ENCODE assay signal across 8 cellular contexts in genomic region chr19:6590458-6591319, GRCh38. TPM values are rescaled to one million over a fixed set of nuclear protein-coding genes. Genes with fewer than 3 reads are reported as not detected.
DNase-seq lines count a peak whose midpoint lies in the region; ATAC-seq and TF ChIP-seq lines count a peak whose summit lies in the region.

TSS of gene CD70 (minus strand) at chr19:6591150. CDS start at chr19:6591002, 148 bp downstream.

- H3K27me3 Mint-ChIP-seq in naive thymus-derived CD8-positive, alpha-beta T cell: peaks cover 44 to 78% (median 69%) of the 10 kb centered on the region in 5 donors

- peak within 1 kb of the TSS; percentile 66 for H3K4me2 ChIP-seq in SU-DHL-6 (ENCODE audit: low read depth, low read length, poor library complexity, severe bottlenecking)

- H2AFZ ChIP-seq in SU-DHL-6 (ENCODE audit: low read depth, low read length, severe bottlenecking): peak within 1 kb of the TSS; percentile 24

- peak; percentile 14 for DNase-seq in DMS79 treated with DMSO at 0.1 percent for 48 hours (lab: John Stamatoyannopoulos, UW)
- DNase-seq in DMS79 (lab: John Stamatoyannopoulos, UW): no peak
- peak; percentile 35 to 46 for DNase-seq in T47D (ENCODE audit: low read depth in 1 of 2, low spot score in 1 of 2)
- DNase-seq in naive thymus-derived CD8-positive, alpha-beta T cell: peak in 9 of 10 donors; percentile 8 to 63 (median 21)
- no peak for DNase-seq in NCI-H226
- DNase-seq in prostate gland (ENCODE audit: low spot score): no peak

- peak; percentile 42 for ATAC-seq in HG03066 (IDR thresholded peaks at IDR 0.05; ENCODE audit: low read depth, unreplicated experiment)
- peak; percentile 76 for ATAC-seq in naive thymus-derived CD8-positive, alpha-beta T cell

- H3K4me3 ChIP-seq in SU-DHL-6 (ENCODE audit: insufficient read depth, low read length, poor library complexity, severe bottlenecking): peak within 1 kb of the TSS; percentile 33
- no peak within 1 kb of the TSS for H3K4me3 ChIP-seq in prostate gland

- H3K9ac ChIP-seq in SU-DHL-6 (ENCODE audit: low read length): peak within 1 kb of the TSS; percentile 42

- H3K36me3 ChIP-seq in SU-DHL-6 (ENCODE audit: low read length) (no peaks in the 10 kb centered on the region), prostate gland (no peaks in the 10 kb centered on the region)

- intact Hi-C loops in prostate gland (cut with DNase I): no loop called here

- peak within 1 kb of the TSS; percentile 76 to 88 (median 85) for H3K4me3 Mint-ChIP-seq in naive thymus-derived CD8-positive, alpha-beta T cell

- no peaks in the 10 kb centered on the region for H3K9me3 Mint-ChIP-seq in naive thymus-derived CD8-positive, alpha-beta T cell

- TF ChIP-seq CTCF in SU-DHL-6 (IDR thresholded peaks at IDR 0.05; ENCODE audit: insufficient read depth, low read length, poor library complexity, severe bottlenecking): no peak
- no peak for TF ChIP-seq CTCF in prostate gland (IDR thresholded peaks at IDR 0.05)

- H3K27me3 ChIP-seq in SU-DHL-6 (ENCODE audit: low read length) (no peaks in the 10 kb centered on the region), prostate gland (replicated peaks; ENCODE audit: insufficient read depth) (peaks cover 11% of the 10 kb centered on the region)

- no peaks in the 10 kb centered on the region for H3K9me3 ChIP-seq in SU-DHL-6 (ENCODE audit: insufficient read depth, low read length)
- H3K9me3 ChIP-seq in prostate gland: no peaks in the 10 kb centered on the region

- H3K4me1 ChIP-seq in prostate gland (replicated peaks): no peaks in the 10 kb centered on the region

- no peaks in the 10 kb centered on the region for H3K9me2 ChIP-seq in SU-DHL-6 (replicated peaks; ENCODE audit: insufficient read depth, low read length)

- H3K27ac ChIP-seq in SU-DHL-6 (ENCODE audit: low read depth, low read length) (peak within 1 kb of the TSS; percentile 45), prostate gland (no peak within 1 kb of the TSS)

- under 1% methylated on average over 32 of the region's 49 CpGs for WGBS in prostate gland

- H4K20me1 ChIP-seq in SU-DHL-6 (ENCODE audit: low read depth, low read length): no peaks in the 10 kb centered on the region

- no peaks in the 10 kb centered on the region for H3K79me2 ChIP-seq in SU-DHL-6 (ENCODE audit: insufficient read depth, low read length)

- peak within 1 kb of the TSS in 3 of 10 donors; percentile 23 to 75 (median 53) for H3K27ac Mint-ChIP-seq in naive thymus-derived CD8-positive, alpha-beta T cell

- peaks cover 34 to 58% (median 47%) of the 10 kb centered on the region in 4 donors for H3K4me1 Mint-ChIP-seq in naive thymus-derived CD8-positive, alpha-beta T cell

- H3F3A ChIP-seq in SU-DHL-6 (ENCODE audit: insufficient read depth): peaks cover 5% of the 10 kb centered on the region; the same call in 1 of the 2 replicates

- in situ Hi-C loops in T47D (cut with HindIII; ENCODE audit: low pct_unique_long_range_greater_than_20kb, low sequenced_read_pairs): no loop called here

- peaks cover 0 to 5% (median 0%) of the 10 kb centered on the region in 3 donors for H3K36me3 Mint-ChIP-seq in naive thymus-derived CD8-positive, alpha-beta T cell

- TF ChIP-seq POLR2A in prostate gland (IDR thresholded peaks at IDR 0.05): no peak

- POLR2A ChIA-PET in naive thymus-derived CD8-positive, alpha-beta T cell (lab: Charles Lee): interaction anchor here (0.5 kb wide), 1 partner anchor 9 kb away, joined by 3 read pairs; no protein-coding TSS in a partner anchor

RNA-seq across cellular contexts. Expression of gene CD70, which starts in this region (rescaled TPM):
- total RNA-seq in naive thymus-derived CD8-positive, alpha-beta T cell: not detected
- polyA plus RNA-seq in naive thymus-derived CD8-positive, alpha-beta T cell: under 1 TPM in 1 of 3 donors, not detected in 2; 0.90 TPM
- total RNA-seq in prostate gland: not detected

Comparison
In these comparisons a context has a peak if more than half of its experiments do, and no peak if none do; other contexts are left out.
1. DNase-seq: peak in DMS79 treated with DMSO at 0.1 percent for 48 hours (single experiment) and T47D (2 of 2); none in DMS79 (single experiment), NCI-H226 (single experiment) and prostate gland (single experiment).
2. Peak in DNase-seq and ATAC-seq in naive thymus-derived CD8-positive, alpha-beta T cell; RNA of the gene not detected or under 1 TPM.